Comparison of ENCODE assay signal across 19 cellular contexts in the genomic region with DNA sequence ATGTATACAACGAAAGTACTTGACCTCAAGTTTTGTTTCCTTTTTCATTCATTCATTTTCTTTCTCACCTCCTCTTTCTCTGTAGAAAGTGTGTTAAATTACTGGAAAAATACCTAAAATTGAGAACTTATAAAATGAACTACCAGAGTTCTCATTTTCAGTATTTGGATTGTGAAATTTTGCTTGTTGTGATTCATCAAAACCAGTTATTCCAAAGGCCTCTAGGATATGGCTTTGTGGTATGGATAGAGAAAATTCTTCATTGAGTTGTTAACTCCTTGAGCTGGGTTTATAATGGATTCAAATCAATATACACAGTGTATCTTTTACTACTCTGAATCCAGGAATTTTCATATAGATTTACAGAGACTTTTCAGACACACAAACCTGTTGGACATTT.
DNase-seq lines count a peak whose midpoint lies in the region; ATAC-seq and TF ChIP-seq lines count a peak whose summit lies in the region.
"Had no signal": no experiment of that assay in that cellular context is flagged by ENCODE, and none has a peak within 500 bp of the region (broad histone marks: within the 10 kb centered on the region; RNA-seq: fewer than 3 reads in every experiment).

No MANE protein-coding gene starts in this region.

- no peak overlapping the region for H3K9ac ChIP-seq in IMR-90 (ENCODE audit: low read depth, low read length)
- no peak overlapping the region for H3K9ac ChIP-seq in mammary epithelial cell (ENCODE audit: insufficient read depth, low read length)

- no peak overlapping the region for H3K18ac ChIP-seq in IMR-90 (ENCODE audit: low read depth, low read length)

- no CpG with 5 or more reads among the region's 1 CpG for WGBS in IMR-90 (ENCODE audit: extremely low coverage in 2 of 2, insufficient read length in 1 of 2), 2 experiments
- WGBS in mammary epithelial cell (ENCODE audit: low coverage, missing lambda C conversion rate) = 92% methylated on average over 1 of the region's 1 CpG

- TF ChIP-seq CTCF in AG10803 (conservative IDR thresholded peaks at IDR 0.05; ENCODE audit: low read length) (0 out of 2 replicates have a peak, but pooled peaks have one; percentile 5), IMR-90 (conservative IDR thresholded peaks at IDR 0.05; ENCODE audit: low read depth, low read length) (no peak), mammary epithelial cell (conservative IDR thresholded peaks at IDR 0.05 in 1 of 2, IDR thresholded peaks at IDR 0.05 in 1 of 2; ENCODE audit: extremely low read depth in 1 of 2, insufficient read depth in 1 of 2, low read depth in 1 of 2, low read length in 2 of 2) (no peak), foreskin fibroblast (IDR thresholded peaks at IDR 0.05; ENCODE audit: low read depth, low read length) (no peak), Peyer's patch (IDR thresholded peaks at IDR 0.05) (no peak), gastrocnemius medialis (IDR thresholded peaks at IDR 0.05 in 4 of 5, conservative IDR thresholded peaks at IDR 0.05 in 1 of 5) (no peak)

- ATAC-seq in IMR-90 (ENCODE audit: low read depth) = peak; percentile 64
- no peak for ATAC-seq in gastrocnemius medialis
- ATAC-seq: A549 had no signal

- CTCF ChIA-PET in IMR-90 (lab: Yijun Ruan, JAX) = no interaction called here
- CTCF ChIA-PET in mammary epithelial cell (lab: Charles Lee; ENCODE audit: low non-redundant PET) = no interaction called here

- H3K4me3 ChIP-seq in AG10803 (ENCODE audit: low read length) (no peak overlapping the region), IMR-90 (ENCODE audit: insufficient read depth, low read depth, low read length) (no peak overlapping the region), mammary epithelial cell (replicated peaks in 1 of 3; ENCODE audit: insufficient read depth in 1 of 3, low read depth in 2 of 3, low read length in 3 of 3) (no peak overlapping the region), foreskin fibroblast (ENCODE audit: low read depth in 1 of 2, low read length in 2 of 2) (no peak overlapping the region), Peyer's patch (no peak overlapping the region), gastrocnemius medialis (no peak overlapping the region)
- H3K4me3 ChIP-seq: A549, PC-9 had no signal

- intact Hi-C loops in IMR-90 (cut with micrococcal nuclease) (no loop called here), mammary epithelial cell (cut with micrococcal nuclease) (no loop called here), gastrocnemius medialis (cut with DNase I; ENCODE audit: low total_unique reads) (no loop called here)

- no peaks in the 10 kb centered on the region for H3K79me2 ChIP-seq in mammary epithelial cell (ENCODE audit: insufficient read depth, low read length)

- no peak overlapping the region for H2AK9ac ChIP-seq in IMR-90 (replicated peaks; ENCODE audit: low read depth, low read length, poor library complexity)

- no peak overlapping the region for H3K4ac ChIP-seq in IMR-90 (ENCODE audit: low read depth, low read length)

- H3K9me3 ChIP-seq in IMR-90 (ENCODE audit: control insufficient read depth, insufficient read depth, low read length) = no peaks in the 10 kb centered on the region
- H3K9me3 ChIP-seq in mammary epithelial cell (replicated peaks; ENCODE audit: insufficient read depth, low read length) = no peaks in the 10 kb centered on the region
- no peaks in the 10 kb centered on the region for H3K9me3 ChIP-seq in Peyer's patch
- H3K9me3 ChIP-seq in gastrocnemius medialis = no peaks in the 10 kb centered on the region
- H3K9me3 ChIP-seq: A549 had no signal

- no peak overlapping the region for H2BK5ac ChIP-seq in IMR-90 (ENCODE audit: low read depth, low read length, poor library complexity, severe bottlenecking)

- H3K36me3 ChIP-seq in IMR-90 (ENCODE audit: control insufficient read depth, insufficient read depth, low read length) (no peaks in the 10 kb centered on the region), mammary epithelial cell (ENCODE audit: insufficient read depth, low read length) (peaks cover 5% of the 10 kb centered on the region), Peyer's patch (peaks cover 0 to 16% (median 0%) of the 10 kb centered on the region in 3 donors), gastrocnemius medialis (peaks cover 0 to 12% of the 10 kb centered on the region in 2 donors)

- no peak overlapping the region for H3K56ac ChIP-seq in IMR-90 (ENCODE audit: extremely low read depth, insufficient read depth, low read length)

- no peaks in the 10 kb centered on the region for H3K79me1 ChIP-seq in IMR-90 (ENCODE audit: low read depth in 1 of 2, low read length in 2 of 2)

- H2BK120ac ChIP-seq in IMR-90 (ENCODE audit: low read depth, low read length) = no peak overlapping the region

- no peaks in the 10 kb centered on the region for H3K9me1 ChIP-seq in IMR-90 (ENCODE audit: insufficient read depth, low read length)

- no peak overlapping the region for H3K4me2 ChIP-seq in IMR-90 (ENCODE audit: low read depth, low read length)
- no peak overlapping the region for H3K4me2 ChIP-seq in mammary epithelial cell (ENCODE audit: insufficient read depth, low read depth, low read length)
- H3K4me2 ChIP-seq: A549, PC-9 had no signal

- H2AK5ac ChIP-seq in IMR-90 (ENCODE audit: low read depth, low read length) = no peak overlapping the region

- dilution Hi-C loops in IMR-90 (cut with HindIII; ENCODE audit: low sequenced_read_pairs, unreplicated experiment) = no loop called here
- dilution Hi-C loops in mammary epithelial cell (cut with HindIII; ENCODE audit: low sequenced_read_pairs) = no loop called here

- H3K27ac ChIP-seq in IMR-90 (ENCODE audit: insufficient read depth, low read length) (no peak overlapping the region), mammary epithelial cell (ENCODE audit: insufficient read depth, low read depth, low read length) (no peak overlapping the region), Peyer's patch (no peak overlapping the region), gastrocnemius medialis (no peak overlapping the region)
- H3K27ac ChIP-seq: A549, PC-9 had no signal

- in situ Hi-C loops in IMR-90 (cut with MboI; ENCODE audit: low sequenced_read_pairs) (loop anchor here (10.0 kb wide), 1 partner anchor 131 kb away; no protein-coding TSS in a partner anchor), mammary epithelial cell (cut with MboI; ENCODE audit: low sequenced_read_pairs in 2 of 2) (no loop called here), gastrocnemius medialis (cut with MboI; ENCODE audit: low sequenced_read_pairs in 4 of 4) (loop anchor here in 1 of 4 donors (25.0 kb wide), 1 partner anchor 492 kb away; no protein-coding TSS in a partner anchor)

- H3K4me1 ChIP-seq in IMR-90 (ENCODE audit: control insufficient read depth, insufficient read depth, low read length) (no peaks in the 10 kb centered on the region), mammary epithelial cell (ENCODE audit: insufficient read depth, low read length) (no peaks in the 10 kb centered on the region), Peyer's patch (no peaks in the 10 kb centered on the region), gastrocnemius medialis (no peaks in the 10 kb centered on the region)
- H3K4me1 ChIP-seq: A549 had no signal

- no peak overlapping the region for H4K91ac ChIP-seq in IMR-90 (ENCODE audit: insufficient read depth, low read depth, low read length)

- BruUV-seq in IMR-90 (replicated peaks; lab: Mats Ljungman, UMichigan) (no TSS peak), mammary epithelial cell (replicated peaks; lab: Mats Ljungman, UMichigan) (no TSS peak)

- DNase-seq in AG10803 (ENCODE audit: low read depth) (peak; percentile 30), IMR-90 (peak; percentile 34), mammary epithelial cell (peak; percentile 23), foreskin fibroblast (peak; percentile 4 to 39), Peyer's patch (no peak), CD1c-positive myeloid dendritic cell (ENCODE audit: extremely low spot score) (no peak), gastrocnemius medialis (no peak), NCI-H1048 (lab: John Stamatoyannopoulos, UW) (no peak)
- DNase-seq: Calu3; CD4-positive, alpha-beta T cell; DMS79; GDM1; Kasumi-1; NCI-H2107; NCI-H345; NCI-H69; PC-9; SHP77 had no signal

- no peak for TF ChIP-seq RAD21 in IMR-90 (IDR thresholded peaks at IDR 0.05; ENCODE audit: low read length)

- POLR2A ChIA-PET in IMR-90 (lab: Charles Lee; ENCODE audit: unreplicated experiment) = no interaction called here

- no peak overlapping the region for H3K14ac ChIP-seq in IMR-90 (replicated peaks; ENCODE audit: low read depth, low read length)

- H2BK15ac ChIP-seq in IMR-90 (ENCODE audit: low read depth, low read length) = no peak overlapping the region

- no peak overlapping the region for H3K23ac ChIP-seq in IMR-90 (ENCODE audit: low read depth, low read length)

- no peaks in the 10 kb centered on the region for H4K20me1 ChIP-seq in IMR-90 (ENCODE audit: insufficient read depth, low read length)
- H4K20me1 ChIP-seq in mammary epithelial cell (ENCODE audit: insufficient read depth, low read length) = no peaks in the 10 kb centered on the region

- H2AFZ ChIP-seq in IMR-90 (replicated peaks; ENCODE audit: low read length, poor library complexity) (no peak overlapping the region), mammary epithelial cell (ENCODE audit: low read depth, low read length) (no peak overlapping the region)
- H2AFZ ChIP-seq: PC-9 had no signal

- no peak overlapping the region for H2BK20ac ChIP-seq in IMR-90 (ENCODE audit: low read depth, low read length)

- no peak overlapping the region for H4K5ac ChIP-seq in IMR-90 (ENCODE audit: low read depth, low read length)

- no peaks in the 10 kb centered on the region for H3K27me3 ChIP-seq in IMR-90 (ENCODE audit: control insufficient read depth, insufficient read depth, low read length)
- no peaks in the 10 kb centered on the region for H3K27me3 ChIP-seq in mammary epithelial cell (ENCODE audit: insufficient read depth, low read length)
- H3K27me3 ChIP-seq in Peyer's patch = no peaks in the 10 kb centered on the region
- H3K27me3 ChIP-seq in gastrocnemius medialis = no peaks in the 10 kb centered on the region

- H4K8ac ChIP-seq in IMR-90 (ENCODE audit: low read depth in 2 of 2, low read length in 2 of 2) = no peak overlapping the region

- TF ChIP-seq POLR2A in IMR-90 (IDR thresholded peaks at IDR 0.05; ENCODE audit: low read depth, low read length) = no peak
- no peak for TF ChIP-seq POLR2A in Peyer's patch (IDR thresholded peaks at IDR 0.05)
- TF ChIP-seq POLR2A in gastrocnemius medialis (IDR thresholded peaks at IDR 0.05) = no peak

TF ChIP-seq in IMR-90, 13 proteins besides CTCF, POLR2A, EP300 and RAD21:
- TF ChIP-seq MXI1 (IDR thresholded peaks at IDR 0.05; ENCODE audit: borderline replicate concordance, low read depth, low read length) = no peak
- peak; percentile 56 for TF ChIP-seq CEBPB (IDR thresholded peaks at IDR 0.05; ENCODE audit: low read depth, low read length)

Comparison
In these comparisons a context has a peak if more than half of its experiments do, and no peak if none do; other contexts are left out.
1. DNase-seq: peak in AG10803 (single experiment), IMR-90 (single experiment), mammary epithelial cell (single experiment) and foreskin fibroblast (2 of 2); none in Peyer's patch (0 of 3), CD1c-positive myeloid dendritic cell (single experiment), gastrocnemius medialis (0 of 2) and NCI-H1048 (single experiment).